Comparison of ENCODE assay signal across 19 cellular contexts in the genomic region with DNA sequence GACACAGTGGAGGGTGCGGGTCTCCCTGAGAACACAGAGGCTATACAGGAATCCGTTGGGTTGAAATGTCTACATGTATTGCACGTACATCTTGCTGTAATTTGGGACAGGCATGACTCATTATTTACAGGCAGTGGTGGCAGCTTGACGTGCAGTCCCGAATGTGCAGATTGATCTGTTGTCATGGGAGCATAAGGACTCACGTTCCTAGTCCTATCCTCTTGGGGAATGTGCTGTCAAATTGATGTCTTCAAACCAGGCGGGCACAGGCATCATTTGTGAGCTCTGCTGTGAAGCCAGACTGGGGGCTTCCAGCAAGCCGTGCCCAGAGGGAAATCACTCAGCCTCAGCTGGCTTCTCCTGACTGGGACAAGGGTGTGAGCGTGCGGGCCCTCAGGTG. TPM values are rescaled to one million over a fixed set of nuclear protein-coding genes. Genes with fewer than 3 reads are reported as not detected.
DNase-seq lines count a peak whose midpoint lies in the region; ATAC-seq, FAIRE-seq and TF ChIP-seq lines count a peak whose summit lies in the region.
"Had no signal": no experiment of that assay in that cellular context is flagged by ENCODE, and none has a peak within 500 bp of the region (broad histone marks: within the 10 kb centered on the region; RNA-seq: fewer than 3 reads in every experiment).

No MANE protein-coding gene starts in this region.

- no peak overlapping the region for H3K27ac ChIP-seq in lower lobe of right lung
- H3K27ac ChIP-seq: PC-9, thyroid gland, WERI-Rb-1 had no signal

- DNase-seq in AG10803 (ENCODE audit: low read depth) (peak; percentile 54), D721Med (ENCODE audit: insufficient read length, low spot score) (peak; percentile 4), NCI-H2171 treated with DMSO at 0.1 percent for 48 hours (lab: John Stamatoyannopoulos, UW) (peak; percentile 97), lower lobe of right lung (peak; percentile 23), Caco-2 (no peak)
- DNase-seq in activated CD4-positive, alpha-beta T cell treated with anti-CD3 and anti-CD28 coated beads for 48 hours = no peak
- DNase-seq: effector CD4-positive, alpha-beta T cell; kidney glomerular epithelial cell; mammary epithelial cell; naive B cell; NCI-H146; NCI-H748 treated with DMSO at 0.1 percent for 48 hours; PC-9; stimulated activated naive CD4-positive, alpha-beta T cell; T-helper 17 cell; thyroid gland; WERI-Rb-1 had no signal

- intact Hi-C loops in lower lobe of right lung (cut with DNase I) = no loop called here
- intact Hi-C loops in Caco-2 (cut with micrococcal nuclease; ENCODE audit: unreplicated experiment) = no loop called here

- H3K4me3 Mint-ChIP-seq in Caco-2 (ENCODE audit: unreplicated experiment) = no peak overlapping the region
- H3K4me3 Mint-ChIP-seq: naive B cell, T-helper 17 cell had no signal

- no peaks in the 10 kb centered on the region for H3K27me3 ChIP-seq in lower lobe of right lung (ENCODE audit: low read depth)
- H3K27me3 ChIP-seq in Caco-2 (replicated peaks; ENCODE audit: control insufficient read depth, insufficient read depth, low read length) = no peaks in the 10 kb centered on the region
- H3K27me3 ChIP-seq: thyroid gland had no signal

- H3K27me3 Mint-ChIP-seq in Caco-2 (ENCODE audit: insufficient read depth, unreplicated experiment) = no peaks in the 10 kb centered on the region
- H3K27me3 Mint-ChIP-seq: naive B cell, T-helper 17 cell had no signal

- ATAC-seq in lower lobe of right lung = no peak
- ATAC-seq in GM21360 (IDR thresholded peaks at IDR 0.05; ENCODE audit: unreplicated experiment) = no peak
- ATAC-seq: T-helper 17 cell had no signal

- H3K4me1 Mint-ChIP-seq in Caco-2 (ENCODE audit: low read depth, unreplicated experiment) = no peaks in the 10 kb centered on the region

- H3K27ac Mint-ChIP-seq in Caco-2 (ENCODE audit: unreplicated experiment) = no peak overlapping the region
- H3K27ac Mint-ChIP-seq: T-helper 17 cell had no signal

- FAIRE-seq in D721Med (lab: Jason Lieb, UNC) = no peak
- FAIRE-seq: astrocyte had no signal

- H3K9me3 Mint-ChIP-seq in Caco-2 (ENCODE audit: unreplicated experiment) = no peaks in the 10 kb centered on the region
- H3K9me3 Mint-ChIP-seq: naive B cell had no signal

- CTCF ChIA-PET in Caco-2 (lab: Charles Lee) = interaction anchor here (0.6 kb wide), 1 partner anchor 717 kb away, joined by 3 read pairs; no protein-coding TSS in a partner anchor

- no peaks in the 10 kb centered on the region for H3K9me3 ChIP-seq in lower lobe of right lung
- H3K9me3 ChIP-seq in Caco-2 = no peaks in the 10 kb centered on the region
- H3K9me3 ChIP-seq: thyroid gland had no signal

- H3K36me3 ChIP-seq in lower lobe of right lung (peaks cover 97% of the 10 kb centered on the region), Caco-2 (ENCODE audit: control insufficient read depth, insufficient read depth, low read length) (peaks cover 1% of the 10 kb centered on the region)

- no TSS peak for BruUV-seq in Caco-2 (replicated peaks; lab: Mats Ljungman, UMichigan)

- no peak overlapping the region for H3K4me3 ChIP-seq in AG10803 (ENCODE audit: low read length)
- H3K4me3 ChIP-seq in lower lobe of right lung = no peak overlapping the region
- no peak overlapping the region for H3K4me3 ChIP-seq in Caco-2 (ENCODE audit: low read depth, low read length)
- H3K4me3 ChIP-seq: PC-9, thyroid gland had no signal

- TF ChIP-seq CTCF in AG10803 (conservative IDR thresholded peaks at IDR 0.05; ENCODE audit: low read length) = no peak
- TF ChIP-seq CTCF in D721Med (IDR thresholded peaks at IDR 0.05; ENCODE audit: insufficient read depth, missing control alignments) = no peak
- no peak for TF ChIP-seq CTCF in lower lobe of right lung (IDR thresholded peaks at IDR 0.05)
- no peak for TF ChIP-seq CTCF in Caco-2 (IDR thresholded peaks at IDR 0.05; ENCODE audit: insufficient read depth in 1 of 2, low read depth in 1 of 2, low read length in 1 of 2, severe bottlenecking in 1 of 2, unreplicated experiment in 1 of 2)

- POLR2A ChIA-PET in Caco-2 (lab: Charles Lee) = no interaction called here

- H3K36me3 Mint-ChIP-seq in Caco-2 (ENCODE audit: insufficient read depth, unreplicated experiment) = peaks cover 54% of the 10 kb centered on the region

- no peaks in the 10 kb centered on the region for H3K4me1 ChIP-seq in lower lobe of right lung
- H3K4me1 ChIP-seq in Caco-2 = no peaks in the 10 kb centered on the region

RNA-seq across cellular contexts. Expression of a gene that starts 40.5 kb away (rescaled TPM):
- total RNA-seq in lower lobe of right lung = 4.5 TPM
- not detected in 2 replicates for total RNA-seq in Caco-2 (2022)
- total RNA-seq: PC-9, T-helper 17 cell had no signal

Comparison
In these comparisons a context has a peak if more than half of its experiments do, and no peak if none do; other contexts are left out.
1. DNase-seq: peak in AG10803 (single experiment), D721Med (single experiment), NCI-H2171 treated with DMSO at 0.1 percent for 48 hours (single experiment) and lower lobe of right lung (single experiment); none in activated CD4-positive, alpha-beta T cell treated with anti-CD3 and anti-CD28 coated beads for 48 hours (single experiment) and Caco-2 (0 of 2).